In the genomic region with DNA sequence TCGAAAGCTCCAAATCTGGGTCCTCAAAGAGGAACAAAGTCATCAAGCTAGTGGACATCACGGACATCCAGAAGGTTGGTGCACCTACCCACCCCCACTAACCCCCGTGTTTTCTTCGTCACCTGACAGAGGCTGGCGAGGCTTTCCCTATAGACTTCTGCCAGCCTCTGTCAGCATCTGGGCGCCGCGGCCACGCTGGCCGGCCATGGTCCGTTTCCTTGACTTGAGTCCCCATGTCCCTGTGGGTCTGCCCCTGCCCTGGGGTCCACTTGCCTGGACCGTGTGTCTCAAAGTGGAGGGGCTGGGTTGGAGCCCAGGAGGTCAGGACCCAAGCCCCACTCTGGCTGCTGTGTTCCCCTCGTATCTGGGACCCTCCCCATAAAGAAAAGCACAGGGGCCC, we compare ENCODE assay signal across 21 cellular contexts. TPM values are rescaled to one million over a fixed set of nuclear protein-coding genes. Genes with fewer than 3 reads are reported as not detected.
DNase-seq lines count a peak whose midpoint lies in the region; ATAC-seq and TF ChIP-seq lines count a peak whose summit lies in the region.
"Had no signal": no experiment of that assay in that cellular context is flagged by ENCODE, and none has a peak within 500 bp of the region (broad histone marks: within the 10 kb centered on the region; RNA-seq: fewer than 3 reads in every experiment).

No MANE protein-coding gene starts in this region.

- H3K4me3 Mint-ChIP-seq in T-helper 2 cell treated with Interferon-gamma antibody and Interleukin-4, amounts not matched to agents 5 μg/mL and 100 μg/mL, for 36 hours, result no peak overlapping the region
- H3K4me3 Mint-ChIP-seq in activated naive CD8-positive, alpha-beta T cell, result peak overlapping the region; percentile 88
- H3K4me3 Mint-ChIP-seq in stimulated activated naive CD8-positive, alpha-beta T cell treated with anti-CD3 and anti-CD28 coated beads, Interleukin-15, amount 100 ng/mL, for 72 hours, result peak overlapping the region; percentile 91 to 93
- H3K4me3 Mint-ChIP-seq: GM23338, HFFc6 had no signal

- H3K4me1 Mint-ChIP-seq in T-helper 2 cell treated with Interferon-gamma antibody and Interleukin-4, amounts not matched to agents 5 μg/mL and 100 μg/mL, for 36 hours (ENCODE audit: low read depth), result peaks cover 16% of the 10 kb centered on the region
- H3K4me1 Mint-ChIP-seq in activated naive CD8-positive, alpha-beta T cell (ENCODE audit: low read depth), result peaks cover 28% of the 10 kb centered on the region
- peaks cover 71% of the 10 kb centered on the region for H3K4me1 Mint-ChIP-seq in stimulated activated naive CD8-positive, alpha-beta T cell treated with anti-CD3 and anti-CD28 coated beads, Interleukin-15, amount 100 ng/mL, for 72 hours
- H3K4me1 Mint-ChIP-seq: GM23338 had no signal

- TF ChIP-seq CTCF in left ventricle myocardium inferior (IDR thresholded peaks at IDR 0.05; ENCODE audit: borderline replicate concordance), result no peak

- H3K36me3 ChIP-seq in left ventricle myocardium inferior, result peaks cover 50% of the 10 kb centered on the region

- no peaks in the 10 kb centered on the region for H3K27me3 Mint-ChIP-seq in T-helper 2 cell treated with Interferon-gamma antibody and Interleukin-4, amounts not matched to agents 5 μg/mL and 100 μg/mL, for 36 hours (ENCODE audit: low read depth)
- H3K27me3 Mint-ChIP-seq in activated naive CD8-positive, alpha-beta T cell, result no peaks in the 10 kb centered on the region
- H3K27me3 Mint-ChIP-seq in stimulated activated naive CD8-positive, alpha-beta T cell treated with anti-CD3 and anti-CD28 coated beads, Interleukin-15, amount 100 ng/mL, for 72 hours, result no peaks in the 10 kb centered on the region

- H3K36me3 Mint-ChIP-seq in T-helper 2 cell treated with Interferon-gamma antibody and Interleukin-4, amounts not matched to agents 5 μg/mL and 100 μg/mL, for 36 hours (ENCODE audit: low read depth), result peaks cover 4% of the 10 kb centered on the region
- H3K36me3 Mint-ChIP-seq in activated naive CD8-positive, alpha-beta T cell, result no peaks in the 10 kb centered on the region

- no peak for ATAC-seq in stimulated activated naive CD8-positive, alpha-beta T cell treated with anti-CD3 and anti-CD28 coated beads, Interleukin-15, amount 100 ng/mL, for 72 hours
- no peak for ATAC-seq in HG03442 (IDR thresholded peaks at IDR 0.05; ENCODE audit: unreplicated experiment)
- no peak for ATAC-seq in GM18867 (IDR thresholded peaks at IDR 0.05; ENCODE audit: unreplicated experiment)
- ATAC-seq: GM23338, PC-3, Right ventricle myocardium inferior had no signal

- intact Hi-C loops in left ventricle myocardium inferior (cut with micrococcal nuclease), result loop anchor here (10.0 kb wide), 1 partner anchor 111 kb away; no protein-coding TSS in a partner anchor
- intact Hi-C loops in cardiac septum (cut with DNase I), result no loop called here

- no peak for DNase-seq in T-helper 2 cell treated with Interferon-gamma antibody and Interleukin-4, amounts not matched to agents 5 μg/mL and 100 μg/mL, for 36 hours (ENCODE audit: low spot score)
- DNase-seq in T-helper 2 cell (no peak), left ventricle myocardium inferior (no peak), cardiac septum (ENCODE audit: low spot score) (no peak)
- no peak for DNase-seq in stimulated activated naive CD8-positive, alpha-beta T cell treated with anti-CD3 and anti-CD28 coated beads, Interleukin-15, amount 100 ng/mL, for 72 hours
- DNase-seq: 8988T, Caco-2, cerebellar nuclear complex, DMS79 treated with DMSO at 0.1 percent for 48 hours, HFFc6, KG1, mammary epithelial cell, NCI-H1436, NCI-H2107, PC-3, psoas muscle had no signal

- peak overlapping the region; percentile 66 for H3K27ac ChIP-seq in left ventricle myocardium inferior (replicated peaks)

- no peaks in the 10 kb centered on the region for H3K9me3 ChIP-seq in left ventricle myocardium inferior (replicated peaks)
- H3K9me3 ChIP-seq: Caco-2, psoas muscle had no signal

- peak overlapping the region; percentile 94 for H3K27ac Mint-ChIP-seq in T-helper 2 cell treated with Interferon-gamma antibody and Interleukin-4, amounts not matched to agents 5 μg/mL and 100 μg/mL, for 36 hours
- H3K27ac Mint-ChIP-seq in activated naive CD8-positive, alpha-beta T cell, result peak overlapping the region; percentile 95
- peak overlapping the region; percentile 80 to 94 for H3K27ac Mint-ChIP-seq in stimulated activated naive CD8-positive, alpha-beta T cell treated with anti-CD3 and anti-CD28 coated beads, Interleukin-15, amount 100 ng/mL, for 72 hours
- H3K27ac Mint-ChIP-seq: GM23338, HFFc6 had no signal

- H3K27me3 ChIP-seq in left ventricle myocardium inferior (ENCODE audit: low read depth), result no peaks in the 10 kb centered on the region

- peaks cover 82% of the 10 kb centered on the region for H3K4me1 ChIP-seq in left ventricle myocardium inferior

- no peaks in the 10 kb centered on the region for H3K9me3 Mint-ChIP-seq in T-helper 2 cell treated with Interferon-gamma antibody and Interleukin-4, amounts not matched to agents 5 μg/mL and 100 μg/mL, for 36 hours
- H3K9me3 Mint-ChIP-seq in activated naive CD8-positive, alpha-beta T cell (ENCODE audit: low read depth), result no peaks in the 10 kb centered on the region
- H3K9me3 Mint-ChIP-seq in stimulated activated naive CD8-positive, alpha-beta T cell treated with anti-CD3 and anti-CD28 coated beads, Interleukin-15, amount 100 ng/mL, for 72 hours, result no peaks in the 10 kb centered on the region
- H3K9me3 Mint-ChIP-seq: GM23338, HFFc6 had no signal

- H3K4me3 ChIP-seq in left ventricle myocardium inferior, result peak overlapping the region; percentile 56
- H3K4me3 ChIP-seq: GM23338 had no signal

RNA-seq across cellular contexts. Expression of gene GRAMD4, which starts 55.3 kb away (rescaled TPM):
- total RNA-seq in left ventricle myocardium inferior (77.6 TPM), cardiac septum (64.8 TPM)
